18 cellular contexts compared by ENCODE assay signal in genomic region chr6:25094726-25095125, GRCh38.
"Had no signal": no experiment of that assay in that cellular context is flagged by ENCODE, and none has a peak within 500 bp of the region (broad histone marks: within the 10 kb centered on the region; RNA-seq: fewer than 3 reads in every experiment).

No MANE protein-coding gene starts in this region.

- H3K36me3 Mint-ChIP-seq: neural progenitor cell had no signal

- H3K27me3 Mint-ChIP-seq: activated naive CD8-positive, alpha-beta T cell treated with anti-CD3 and anti-CD28 coated beads for 36 hours; stimulated activated naive CD8-positive, alpha-beta T cell treated with anti-CD3 and anti-CD28 coated beads, Interleukin-15, Interleukin-2, amounts not matched to agents 100 ng/mL and 50 ng/mL, for 24 hours had no signal

- H3K27ac Mint-ChIP-seq: activated naive CD8-positive, alpha-beta T cell treated with anti-CD3 and anti-CD28 coated beads for 36 hours; neural progenitor cell; stimulated activated naive CD8-positive, alpha-beta T cell treated with anti-CD3 and anti-CD28 coated beads, Interleukin-15, Interleukin-2, amounts not matched to agents 100 ng/mL and 50 ng/mL, for 24 hours; T-helper 1 cell treated with Interleukin-12 subunit alpha and Interleukin-12 subunit beta and Interleukin-4 antibody, amounts not matched to agents 30 μg/mL and 1 μg/mL, for 36 hours had no signal

- H3K4me3 Mint-ChIP-seq: activated naive CD8-positive, alpha-beta T cell treated with anti-CD3 and anti-CD28 coated beads for 36 hours; neural progenitor cell; stimulated activated naive CD8-positive, alpha-beta T cell treated with anti-CD3 and anti-CD28 coated beads, Interleukin-15, Interleukin-2, amounts not matched to agents 100 ng/mL and 50 ng/mL, for 24 hours; T-helper 1 cell treated with Interleukin-12 subunit alpha and Interleukin-12 subunit beta and Interleukin-4 antibody, amounts not matched to agents 30 μg/mL and 1 μg/mL, for 36 hours had no signal

- ATAC-seq: activated CD4-positive, CD25-positive, alpha-beta regulatory T cell treated with anti-CD3 and anti-CD28 coated beads, Interleukin-2, amount 50 U/mL, for 24 hours had no signal

- DNase-seq: activated CD4-positive, alpha-beta T cell treated with anti-CD3 and anti-CD28 coated beads, Interleukin-2, amount 50 U/mL, for 4 hours; activated CD8-positive, alpha-beta memory T cell treated with anti-CD3 and anti-CD28 coated beads, Interleukin-2, amount 50 U/mL, for 48 hours; activated naive CD8-positive, alpha-beta T cell treated with anti-CD3 and anti-CD28 coated beads for 36 hours; aorta; dorsolateral prefrontal cortex; foreskin fibroblast; head of caudate nucleus; left ventricle myocardium inferior; ovary; stimulated activated CD4-positive, alpha-beta T cell treated with anti-CD3 and anti-CD28 coated beads, Interleukin-4, amount 100 ng/mL, for 1 hour; stimulated activated CD8-positive, alpha-beta memory T cell treated with anti-CD3 and anti-CD28 coated beads, Interleukin-4, amount 100 ng/mL, for 48 hours; testis had no signal

- H3K4me1 Mint-ChIP-seq: neural progenitor cell had no signal

- H3K27me3 ChIP-seq: breast epithelium, dorsolateral prefrontal cortex, esophagus muscularis mucosa, neural progenitor cell, ovary, testis had no signal

- H3K27ac ChIP-seq: breast epithelium, dorsolateral prefrontal cortex, esophagus muscularis mucosa, left ventricle myocardium inferior, neural progenitor cell, ovary, testis had no signal

- H3K9me3 ChIP-seq: breast epithelium, esophagus muscularis mucosa, left ventricle myocardium inferior, ovary, testis had no signal

- H3K9me3 Mint-ChIP-seq: activated naive CD8-positive, alpha-beta T cell treated with anti-CD3 and anti-CD28 coated beads for 36 hours; neural progenitor cell; stimulated activated naive CD8-positive, alpha-beta T cell treated with anti-CD3 and anti-CD28 coated beads, Interleukin-15, Interleukin-2, amounts not matched to agents 100 ng/mL and 50 ng/mL, for 24 hours; T-helper 1 cell treated with Interleukin-12 subunit alpha and Interleukin-12 subunit beta and Interleukin-4 antibody, amounts not matched to agents 30 μg/mL and 1 μg/mL, for 36 hours had no signal
